Comparison of ENCODE assay signal across 1 cellular context in genomic region chr1:85042413-85042812, GRCh38.
TF ChIP-seq lines count a peak whose summit lies in the region.

No MANE protein-coding gene starts in this region.

TF ChIP-seq in WTC11, 78 proteins besides CTCF, POLR2A, EP300 and RAD21 (continued from another document):
- TF ChIP-seq AR (CRISPR knock-in tag; IDR thresholded peaks at IDR 0.05) (no peak), MXD4 (CRISPR knock-in tag; IDR thresholded peaks at IDR 0.05; ENCODE audit: borderline replicate concordance) (no peak), MYBL2 (CRISPR knock-in tag; IDR thresholded peaks at IDR 0.05) (no peak), USF2 (CRISPR knock-in tag; IDR thresholded peaks at IDR 0.05) (no peak), NFYB (CRISPR knock-in tag; conservative IDR thresholded peaks at IDR 0.05; ENCODE audit: low read depth) (no peak), TP53 (CRISPR knock-in tag; IDR thresholded peaks at IDR 0.05) (no peak), ZNF425 (CRISPR knock-in tag; conservative IDR thresholded peaks at IDR 0.05) (no peak), PRDM15 (CRISPR knock-in tag; IDR thresholded peaks at IDR 0.05) (no peak), FOXP4 (CRISPR knock-in tag; IDR thresholded peaks at IDR 0.05) (no peak), NR1H2 (CRISPR knock-in tag; IDR thresholded peaks at IDR 0.05) (no peak), NFATC4 (CRISPR knock-in tag; IDR thresholded peaks at IDR 0.05) (no peak), NFE2L1 (CRISPR knock-in tag; IDR thresholded peaks at IDR 0.05) (no peak)
TF ChIP-seq in WTC11: peak in this region for 0.
